ENCODE assay signal across 2 cellular contexts in the genomic region with DNA sequence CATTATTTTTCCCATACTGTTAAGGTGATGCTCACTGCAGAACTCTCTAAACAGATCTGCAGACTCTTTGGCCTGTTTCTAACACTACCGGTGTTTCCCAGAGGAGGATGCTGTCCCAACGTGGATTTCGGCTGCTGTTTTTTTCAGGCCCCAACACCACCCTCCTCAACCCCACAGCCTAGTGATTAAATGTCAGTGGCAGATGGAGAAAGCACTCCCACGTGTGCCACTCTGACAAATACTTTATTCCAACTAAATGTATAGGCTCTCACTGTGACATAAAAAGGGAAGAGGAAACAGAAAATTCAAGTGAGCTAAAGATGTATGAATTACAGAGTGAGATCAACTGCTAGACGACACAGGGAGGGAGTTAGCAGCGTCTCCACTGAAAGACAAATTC.
TF ChIP-seq lines count a peak whose summit lies in the region.

No MANE protein-coding gene starts in this region.

TF ChIP-seq in SK-N-SH, 30 proteins besides CTCF, POLR2A, EP300 and RAD21:
- TF ChIP-seq SIN3A (IDR thresholded peaks at IDR 0.05; ENCODE audit: borderline replicate concordance, low read depth, low read length) (no peak), IRF3 (IDR thresholded peaks at IDR 0.05; ENCODE audit: low read depth, low read length) (no peak), MEF2A (IDR thresholded peaks at IDR 0.05; ENCODE audit: borderline replicate concordance, low read depth) (no peak), POLR2AphosphoS5 (IDR thresholded peaks at IDR 0.05; ENCODE audit: low read depth, low read length) (no peak), TEAD4 (IDR thresholded peaks at IDR 0.05; ENCODE audit: borderline replicate concordance, insufficient read depth) (no peak), JUND (IDR thresholded peaks at IDR 0.05) (no peak), YY1 (IDR thresholded peaks at IDR 0.05; ENCODE audit: low read depth) (no peak), RCOR1 (IDR thresholded peaks at IDR 0.05; ENCODE audit: low read length) (no peak), FOXM1 (IDR thresholded peaks at IDR 0.05; ENCODE audit: low read depth) (no peak), CHD2 (IDR thresholded peaks at IDR 0.05; ENCODE audit: low read length, partially characterized antibody) (no peak), PBX3 (IDR thresholded peaks at IDR 0.05) (no peak), MAX (IDR thresholded peaks at IDR 0.05; ENCODE audit: low read depth) (no peak), FOSL2 (IDR thresholded peaks at IDR 0.05; ENCODE audit: borderline replicate concordance, low read depth) (no peak), RXRA (IDR thresholded peaks at IDR 0.05; ENCODE audit: borderline replicate concordance, low read depth) (no peak), NFIC (IDR thresholded peaks at IDR 0.05; ENCODE audit: borderline replicate concordance) (no peak), MXI1 (IDR thresholded peaks at IDR 0.05; ENCODE audit: low read depth, low read length) (no peak)
- TF ChIP-seq, protein P1, sequence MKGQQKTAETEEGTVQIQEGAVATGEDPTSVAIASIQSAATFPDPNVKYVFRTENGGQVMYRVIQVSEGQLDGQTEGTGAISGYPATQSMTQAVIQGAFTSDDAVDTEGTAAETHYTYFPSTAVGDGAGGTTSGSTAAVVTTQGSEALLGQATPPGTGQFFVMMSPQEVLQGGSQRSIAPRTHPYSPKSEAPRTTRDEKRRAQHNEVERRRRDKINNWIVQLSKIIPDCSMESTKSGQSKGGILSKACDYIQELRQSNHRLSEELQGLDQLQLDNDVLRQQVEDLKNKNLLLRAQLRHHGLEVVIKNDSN (IDR thresholded peaks at IDR 0.05; ENCODE audit: borderline replicate concordance, low read depth): no peak
- TF ChIP-seq, protein P2, sequence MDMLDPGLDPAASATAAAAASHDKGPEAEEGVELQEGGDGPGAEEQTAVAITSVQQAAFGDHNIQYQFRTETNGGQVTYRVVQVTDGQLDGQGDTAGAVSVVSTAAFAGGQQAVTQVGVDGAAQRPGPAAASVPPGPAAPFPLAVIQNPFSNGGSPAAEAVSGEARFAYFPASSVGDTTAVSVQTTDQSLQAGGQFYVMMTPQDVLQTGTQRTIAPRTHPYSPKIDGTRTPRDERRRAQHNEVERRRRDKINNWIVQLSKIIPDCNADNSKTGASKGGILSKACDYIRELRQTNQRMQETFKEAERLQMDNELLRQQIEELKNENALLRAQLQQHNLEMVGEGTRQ (IDR thresholded peaks at IDR 0.05; ENCODE audit: borderline replicate concordance, low read depth, low read length): no peak
- TF ChIP-seq, protein P3, sequence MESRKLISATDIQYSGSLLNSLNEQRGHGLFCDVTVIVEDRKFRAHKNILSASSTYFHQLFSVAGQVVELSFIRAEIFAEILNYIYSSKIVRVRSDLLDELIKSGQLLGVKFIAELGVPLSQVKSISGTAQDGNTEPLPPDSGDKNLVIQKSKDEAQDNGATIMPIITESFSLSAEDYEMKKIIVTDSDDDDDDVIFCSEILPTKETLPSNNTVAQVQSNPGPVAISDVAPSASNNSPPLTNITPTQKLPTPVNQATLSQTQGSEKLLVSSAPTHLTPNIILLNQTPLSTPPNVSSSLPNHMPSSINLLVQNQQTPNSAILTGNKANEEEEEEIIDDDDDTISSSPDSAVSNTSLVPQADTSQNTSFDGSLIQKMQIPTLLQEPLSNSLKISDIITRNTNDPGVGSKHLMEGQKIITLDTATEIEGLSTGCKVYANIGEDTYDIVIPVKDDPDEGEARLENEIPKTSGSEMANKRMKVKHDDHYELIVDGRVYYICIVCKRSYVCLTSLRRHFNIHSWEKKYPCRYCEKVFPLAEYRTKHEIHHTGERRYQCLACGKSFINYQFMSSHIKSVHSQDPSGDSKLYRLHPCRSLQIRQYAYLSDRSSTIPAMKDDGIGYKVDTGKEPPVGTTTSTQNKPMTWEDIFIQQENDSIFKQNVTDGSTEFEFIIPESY (IDR thresholded peaks at IDR 0.05; ENCODE audit: borderline replicate concordance, low read depth): no peak
TF ChIP-seq in SK-N-SH: peak in this region for 0.

TF ChIP-seq in SK-N-SH treated with all-trans-retinoic acid at 6 μM for 48 hours, 23 proteins besides CTCF, POLR2A, EP300 and RAD21:
- TF ChIP-seq TCF4 (CRISPR knock-in tag; IDR thresholded peaks at IDR 0.05; ENCODE audit: borderline replicate concordance) (no peak), PPARA (CRISPR knock-in tag; IDR thresholded peaks at IDR 0.05; ENCODE audit: borderline replicate concordance) (no peak), ZNF8 (CRISPR knock-in tag; IDR thresholded peaks at IDR 0.05) (no peak), BACH2 (CRISPR knock-in tag; IDR thresholded peaks at IDR 0.05; ENCODE audit: borderline replicate concordance) (no peak), OSR1 (CRISPR knock-in tag; IDR thresholded peaks at IDR 0.05) (no peak), ZNF565 (CRISPR knock-in tag; conservative IDR thresholded peaks at IDR 0.05; ENCODE audit: low read depth) (no peak), TOX (CRISPR knock-in tag; IDR thresholded peaks at IDR 0.05; ENCODE audit: borderline replicate concordance) (no peak), ZC3H10 (CRISPR knock-in tag; IDR thresholded peaks at IDR 0.05) (no peak), ESRRG (CRISPR knock-in tag; IDR thresholded peaks at IDR 0.05) (no peak), CSDC2 (CRISPR knock-in tag; IDR thresholded peaks at IDR 0.05) (no peak), ZFP3 (CRISPR knock-in tag; IDR thresholded peaks at IDR 0.05) (no peak), GLIS3 (CRISPR knock-in tag; IDR thresholded peaks at IDR 0.05) (no peak), ARNTL (CRISPR knock-in tag; IDR thresholded peaks at IDR 0.05; ENCODE audit: borderline replicate concordance, low read depth) (no peak), ZNF70 (CRISPR knock-in tag; IDR thresholded peaks at IDR 0.05) (no peak), ZFP30 (CRISPR knock-in tag; IDR thresholded peaks at IDR 0.05) (no peak), TSHZ2 (CRISPR knock-in tag; IDR thresholded peaks at IDR 0.05) (no peak), ISL1 (CRISPR knock-in tag; IDR thresholded peaks at IDR 0.05) (no peak)
- TF ChIP-seq, protein P4, sequence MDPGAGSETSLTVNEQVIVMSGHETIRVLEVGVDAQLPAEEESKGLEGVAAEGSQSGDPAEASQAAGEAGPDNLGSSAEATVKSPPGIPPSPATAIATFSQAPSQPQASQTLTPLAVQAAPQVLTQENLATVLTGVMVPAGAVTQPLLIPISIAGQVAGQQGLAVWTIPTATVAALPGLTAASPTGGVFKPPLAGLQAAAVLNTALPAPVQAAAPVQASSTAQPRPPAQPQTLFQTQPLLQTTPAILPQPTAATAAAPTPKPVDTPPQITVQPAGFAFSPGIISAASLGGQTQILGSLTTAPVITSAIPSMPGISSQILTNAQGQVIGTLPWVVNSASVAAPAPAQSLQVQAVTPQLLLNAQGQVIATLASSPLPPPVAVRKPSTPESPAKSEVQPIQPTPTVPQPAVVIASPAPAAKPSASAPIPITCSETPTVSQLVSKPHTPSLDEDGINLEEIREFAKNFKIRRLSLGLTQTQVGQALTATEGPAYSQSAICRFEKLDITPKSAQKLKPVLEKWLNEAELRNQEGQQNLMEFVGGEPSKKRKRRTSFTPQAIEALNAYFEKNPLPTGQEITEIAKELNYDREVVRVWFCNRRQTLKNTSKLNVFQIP (CRISPR knock-in tag; IDR thresholded peaks at IDR 0.05; ENCODE audit: borderline replicate concordance, low read depth): no peak
- TF ChIP-seq, protein P5, sequence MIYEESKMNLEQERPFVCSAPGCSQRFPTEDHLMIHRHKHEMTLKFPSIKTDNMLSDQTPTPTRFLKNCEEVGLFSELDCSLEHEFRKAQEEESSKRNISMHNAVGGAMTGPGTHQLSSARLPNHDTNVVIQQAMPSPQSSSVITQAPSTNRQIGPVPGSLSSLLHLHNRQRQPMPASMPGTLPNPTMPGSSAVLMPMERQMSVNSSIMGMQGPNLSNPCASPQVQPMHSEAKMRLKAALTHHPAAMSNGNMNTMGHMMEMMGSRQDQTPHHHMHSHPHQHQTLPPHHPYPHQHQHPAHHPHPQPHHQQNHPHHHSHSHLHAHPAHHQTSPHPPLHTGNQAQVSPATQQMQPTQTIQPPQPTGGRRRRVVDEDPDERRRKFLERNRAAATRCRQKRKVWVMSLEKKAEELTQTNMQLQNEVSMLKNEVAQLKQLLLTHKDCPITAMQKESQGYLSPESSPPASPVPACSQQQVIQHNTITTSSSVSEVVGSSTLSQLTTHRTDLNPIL (CRISPR knock-in tag; IDR thresholded peaks at IDR 0.05; ENCODE audit: low read depth): no peak
